In the genomic region with DNA sequence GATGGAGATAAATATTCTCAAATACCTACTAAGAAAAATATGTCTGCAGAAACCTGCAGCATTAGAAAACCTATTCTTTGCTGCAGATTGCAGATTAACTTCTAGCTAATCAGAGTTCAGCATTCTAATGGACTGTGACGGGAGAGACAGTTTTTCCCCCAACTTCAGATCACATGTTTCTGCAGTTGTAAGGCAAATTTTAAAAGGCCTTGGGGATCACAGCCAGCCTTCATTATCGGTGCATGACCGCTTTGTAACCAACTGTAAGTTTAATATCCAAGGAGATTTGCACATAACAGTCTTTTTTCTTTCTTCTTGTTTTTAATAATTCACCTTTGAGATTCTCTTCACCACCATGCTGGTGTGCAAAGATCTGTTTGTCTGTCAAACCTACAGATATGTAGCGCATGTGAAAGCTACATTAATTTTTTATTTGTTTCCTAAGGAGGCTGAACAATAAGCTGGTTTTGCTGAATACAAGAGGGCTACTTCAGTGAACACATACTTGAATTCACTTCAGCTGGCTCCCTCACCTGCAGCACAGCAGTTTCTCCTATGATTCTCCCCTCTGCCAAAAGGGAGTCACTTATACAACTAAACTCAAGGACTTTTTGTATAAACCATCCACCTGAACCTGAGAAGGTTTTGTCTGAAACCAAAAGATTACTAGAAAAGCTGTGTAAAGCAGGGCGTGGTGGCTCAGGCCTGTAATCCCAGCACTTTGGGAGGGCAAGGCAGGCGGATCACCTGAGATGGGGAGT, we compare ENCODE assay signal across 16 cellular contexts.
"Had no signal": no experiment of that assay in that cellular context is flagged by ENCODE, and none has a peak within 500 bp of the region (broad histone marks: within the 10 kb centered on the region; RNA-seq: fewer than 3 reads in every experiment).

No MANE protein-coding gene starts in this region.

- H3K27me3 ChIP-seq: colonic mucosa had no signal

- DNase-seq: activated B cell treated with CpG ODN at 0.5 μM for 24 hours; activated CD4-positive, alpha-beta T cell treated with anti-CD3 and anti-CD28 coated beads for 48 hours; activated CD8-positive, alpha-beta memory T cell treated with anti-CD3 and anti-CD28 coated beads, Interleukin-2, amount 50 U/mL, for 4 hours; activated CD8-positive, alpha-beta T cell treated with anti-CD3 and anti-CD28 coated beads, Interleukin-2, amount 10 ng/mL, durations not matched to agents 7 days and 5 days; activated gamma-delta T cell treated with Interleukin-2 at 50 U/mL for 16 hours; activated T-cell treated with anti-CD3 and anti-CD28 coated beads, Interleukin-2, amount 50 U/mL, for 48 hours; central memory CD4-positive, alpha-beta T cell; colonic mucosa; left cardiac atrium; naive B cell; pancreas; stimulated activated CD4-positive, alpha-beta T cell treated with anti-CD3 and anti-CD28 coated beads, Interleukin-1b, Interleukin-23, amount 100 ng/mL, for 48 hours; stimulated activated naive CD8-positive, alpha-beta T cell treated with anti-CD3 and anti-CD28 coated beads, Interleukin-15, amount 100 ng/mL, for 72 hours had no signal

- H3K9me3 Mint-ChIP-seq: activated B cell treated with CpG ODN at 0.5 μM for 24 hours; brain; stimulated activated naive CD8-positive, alpha-beta T cell treated with anti-CD3 and anti-CD28 coated beads, Interleukin-15, amount 100 ng/mL, for 72 hours had no signal

- ATAC-seq: activated CD8-positive, alpha-beta T cell treated with anti-CD3 and anti-CD28 coated beads, Interleukin-2, amount 10 ng/mL, durations not matched to agents 7 days and 5 days; left cardiac atrium; pancreas; stimulated activated naive CD8-positive, alpha-beta T cell treated with anti-CD3 and anti-CD28 coated beads, Interleukin-15, amount 100 ng/mL, for 72 hours had no signal

- H3K4me3 ChIP-seq: colonic mucosa, pancreas, thoracic aorta had no signal

- H3K9me3 ChIP-seq: colonic mucosa, pancreas, thoracic aorta had no signal

- H3K4me3 Mint-ChIP-seq: activated B cell treated with CpG ODN at 0.5 μM for 24 hours; activated CD8-positive, alpha-beta T cell treated with anti-CD3 and anti-CD28 coated beads, Interleukin-2, amount 10 ng/mL, durations not matched to agents 7 days and 5 days; activated naive CD8-positive, alpha-beta T cell; brain; stimulated activated naive CD8-positive, alpha-beta T cell treated with anti-CD3 and anti-CD28 coated beads, Interleukin-15, amount 100 ng/mL, for 72 hours had no signal

- H3K36me3 ChIP-seq: colonic mucosa, pancreas, thoracic aorta had no signal

- H3K36me3 Mint-ChIP-seq: brain had no signal

- H3K27me3 Mint-ChIP-seq: activated B cell treated with CpG ODN at 0.5 μM for 24 hours; activated naive CD8-positive, alpha-beta T cell; brain; naive B cell; stimulated activated naive CD8-positive, alpha-beta T cell treated with anti-CD3 and anti-CD28 coated beads, Interleukin-15, amount 100 ng/mL, for 72 hours had no signal

- H3K27ac ChIP-seq: colonic mucosa, pancreas, thoracic aorta had no signal

- H3K27ac Mint-ChIP-seq: activated B cell treated with CpG ODN at 0.5 μM for 24 hours; activated CD8-positive, alpha-beta T cell treated with anti-CD3 and anti-CD28 coated beads, Interleukin-2, amount 10 ng/mL, durations not matched to agents 7 days and 5 days; activated naive CD8-positive, alpha-beta T cell; stimulated activated naive CD8-positive, alpha-beta T cell treated with anti-CD3 and anti-CD28 coated beads, Interleukin-15, amount 100 ng/mL, for 72 hours had no signal

- H3K4me1 Mint-ChIP-seq: stimulated activated naive CD8-positive, alpha-beta T cell treated with anti-CD3 and anti-CD28 coated beads, Interleukin-15, amount 100 ng/mL, for 72 hours had no signal

- H3K4me1 ChIP-seq: colonic mucosa, pancreas had no signal
